8 cellular contexts compared by ENCODE assay signal in the genomic region with DNA sequence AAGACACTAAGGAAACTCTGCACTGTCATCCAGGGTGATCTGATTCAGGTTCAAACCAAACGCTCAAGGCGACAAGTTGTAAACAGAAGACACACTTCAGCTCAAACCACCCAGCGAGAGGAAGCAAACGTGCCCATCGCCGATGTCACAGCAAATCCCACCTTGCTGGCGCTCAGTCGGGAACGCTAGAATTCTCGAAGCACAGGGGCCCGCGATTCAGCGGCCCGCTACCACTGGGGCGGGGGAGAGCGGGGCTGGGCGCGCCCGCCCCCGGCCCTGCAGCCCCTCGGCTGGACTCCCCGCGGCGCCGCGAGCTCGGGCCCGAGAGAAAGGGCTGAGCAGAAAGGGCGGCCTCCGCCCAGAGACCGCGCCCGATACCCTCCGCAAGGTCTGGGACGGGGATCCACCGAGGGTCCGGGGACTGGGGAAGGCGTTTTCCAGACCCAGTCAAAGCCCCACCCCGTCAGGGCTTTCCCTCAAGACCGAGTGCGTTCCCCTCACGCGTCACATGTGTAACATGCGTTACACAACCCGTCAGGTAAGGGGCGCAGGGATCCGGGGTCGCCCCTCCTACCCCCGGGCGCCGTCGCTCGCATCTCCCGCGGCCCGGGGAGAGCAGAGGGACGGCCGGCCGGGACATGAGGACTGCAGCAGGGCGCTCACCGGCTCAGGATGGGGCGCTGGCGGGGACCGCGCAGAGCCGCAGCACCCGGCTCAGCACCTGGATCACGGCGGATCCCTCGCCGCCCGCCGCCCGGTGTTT. TPM values are rescaled to one million over a fixed set of nuclear protein-coding genes. Genes with fewer than 3 reads are reported as not detected.
DNase-seq lines count a peak whose midpoint lies in the region; ATAC-seq, FAIRE-seq and TF ChIP-seq lines count a peak whose summit lies in the region.

No MANE protein-coding gene starts in this region.

- no peak for FAIRE-seq in endothelial cell of umbilical vein (lab: Jason Lieb, UNC)

- H3K27me3 ChIP-seq in endothelial cell of umbilical vein (ENCODE audit: control insufficient read depth in 2 of 2, insufficient read depth in 2 of 2, low read length in 2 of 2) (peaks cover 11 to 16% of the 10 kb centered on the region in 2 experiments), muscle layer of duodenum (ENCODE audit: low read depth, low read length) (no peaks in the 10 kb centered on the region)

- dilution Hi-C loops in endothelial cell of umbilical vein (cut with MboI; ENCODE audit: extremely low pct_ligation_motif_present, low sequenced_read_pairs) = no loop called here

- TF ChIP-seq POLR2A in endothelial cell of umbilical vein (IDR thresholded peaks at IDR 0.05; ENCODE audit: low read depth, low read length) = no peak

- peaks cover 18% of the 10 kb centered on the region for H3K79me2 ChIP-seq in endothelial cell of umbilical vein (ENCODE audit: control insufficient read depth, insufficient read depth, low read length)

- TF ChIP-seq CTCF in endothelial cell of umbilical vein (IDR thresholded peaks at IDR 0.05; ENCODE audit: extremely low read depth in 1 of 2, insufficient read depth in 1 of 2, low read depth in 1 of 2, low read length in 2 of 2) = no peak

- peak overlapping the region; percentile 97 for H2AFZ ChIP-seq in endothelial cell of umbilical vein (ENCODE audit: low read depth, low read length)

- no TSS peak for BruUV-seq in endothelial cell of umbilical vein (replicated peaks; lab: Mats Ljungman, UMichigan)

- H3K27ac ChIP-seq in endothelial cell of umbilical vein (ENCODE audit: insufficient read depth, low read depth, low read length) (peak overlapping the region; percentile 35), muscle layer of duodenum (ENCODE audit: low read length) (peak overlapping the region; percentile 86)

- peak overlapping the region; percentile 79 for H3K9ac ChIP-seq in endothelial cell of umbilical vein (replicated peaks; ENCODE audit: extremely low read depth, insufficient read depth, low read length)

- no peaks in the 10 kb centered on the region for H3K9me3 ChIP-seq in endothelial cell of umbilical vein (replicated peaks; ENCODE audit: control insufficient read depth, insufficient read depth, low read length)
- H3K9me3 ChIP-seq in muscle layer of duodenum (ENCODE audit: control insufficient read depth in 1 of 2, low read length in 2 of 2) = no peaks in the 10 kb centered on the region

- ATAC-seq in GM18499 (IDR thresholded peaks at IDR 0.05; ENCODE audit: insufficient read depth, unreplicated experiment) (peak; percentile 37), HG02571 (IDR thresholded peaks at IDR 0.05; ENCODE audit: unreplicated experiment) (peak; percentile 44)

- H3K4me2 ChIP-seq in endothelial cell of umbilical vein (ENCODE audit: insufficient read depth, low read length) = peak overlapping the region; percentile 100

- H3K36me3 ChIP-seq in endothelial cell of umbilical vein (ENCODE audit: control insufficient read depth in 2 of 2, extremely low read depth in 1 of 2, insufficient read depth in 2 of 2, low read length in 2 of 2) (no peaks in the 10 kb centered on the region), muscle layer of duodenum (ENCODE audit: control insufficient read depth in 1 of 2, insufficient read depth in 2 of 2, low read length in 2 of 2) (no peaks in the 10 kb centered on the region)

- H3K4me1 ChIP-seq in endothelial cell of umbilical vein (ENCODE audit: control insufficient read depth, extremely low read depth, insufficient read depth, low read length) = peaks cover 15% of the 10 kb centered on the region
- H3K4me1 ChIP-seq in muscle layer of duodenum (ENCODE audit: control insufficient read depth in 1 of 2, insufficient read depth in 2 of 2, low read length in 2 of 2) = peaks cover 5 to 6% of the 10 kb centered on the region in 2 donors

- intact Hi-C loops in endothelial cell of umbilical vein (cut with micrococcal nuclease) = loop anchor here (1.0 to 10.0 kb wide), 5 partner anchors 199 to 1204 kb away; a partner anchor contains a TSS

- no peaks in the 10 kb centered on the region for H3K9me1 ChIP-seq in endothelial cell of umbilical vein (replicated peaks; ENCODE audit: control insufficient read depth, extremely low read depth, insufficient read depth, low read length)

- CTCF ChIA-PET in endothelial cell of umbilical vein (lab: Charles Lee) = interaction anchor here (0.8 to 1.4 kb wide), 4 partner anchors 43 to 132 kb away, joined by 3 to 11 read pairs (median 4); no protein-coding TSS in a partner anchor

- POLR2A ChIA-PET in endothelial cell of umbilical vein (lab: Charles Lee) = no interaction called here

- H3K4me3 ChIP-seq in endothelial cell of umbilical vein (replicated peaks in 1 of 3; ENCODE audit: insufficient read depth in 1 of 3, low read depth in 1 of 3, low read length in 3 of 3) = peak overlapping the region; percentile 93 to 98 (median 95)
- H3K4me3 ChIP-seq in muscle layer of duodenum (ENCODE audit: low read depth in 1 of 2, low read length in 2 of 2) = peak overlapping the region; percentile 81 to 93

- H4K20me1 ChIP-seq in endothelial cell of umbilical vein (replicated peaks; ENCODE audit: control insufficient read depth, extremely low read depth, insufficient read depth, low read length) = no peaks in the 10 kb centered on the region

- DNase-seq in NCI-H1105 treated with DMSO at 0.1 percent for 48 hours (lab: John Stamatoyannopoulos, UW) (peak; percentile 60), endothelial cell of umbilical vein (ENCODE audit: low read depth, low spot score) (no peak), middle frontal gyrus (ENCODE audit: extremely low spot score, low spot score) (no peak)
- peak; percentile 14 to 40 for DNase-seq in activated CD8-positive, alpha-beta memory T cell treated with anti-CD3 and anti-CD28 coated beads for 4 hours (ENCODE audit: low read depth in 2 of 2)
- peak; percentile 69 to 84 (median 80) for DNase-seq in stimulated activated naive CD4-positive, alpha-beta T cell (lab: John Stamatoyannopoulos, UW)

TF ChIP-seq in endothelial cell of umbilical vein, 7 proteins besides CTCF, POLR2A, EP300 and RAD21:
- peak; percentile 4 for TF ChIP-seq GATA2 (IDR thresholded peaks at IDR 0.05; ENCODE audit: insufficient read depth, insufficient read length, low read depth, low read length)
- TF ChIP-seq, protein P1, sequence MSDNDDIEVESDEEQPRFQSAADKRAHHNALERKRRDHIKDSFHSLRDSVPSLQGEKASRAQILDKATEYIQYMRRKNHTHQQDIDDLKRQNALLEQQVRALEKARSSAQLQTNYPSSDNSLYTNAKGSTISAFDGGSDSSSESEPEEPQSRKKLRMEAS (IDR thresholded peaks at IDR 0.05; ENCODE audit: insufficient read depth, insufficient read length) = no peak

RNA-seq across cellular contexts. Expression of a gene that starts 0.5 kb away (rescaled TPM):
- total RNA-seq in endothelial cell of umbilical vein = 18.4 and 19.1 TPM in 2 replicates
- 2.8 and 4.2 TPM in 2 replicates for polyA plus RNA-seq in endothelial cell of umbilical vein
- polyA plus RNA-seq in endothelial cell of umbilical vein (2011; cell fraction: cytosol; rRNA removed) = 5.7 and 6.1 TPM in 2 replicates
- 14.3 and 17.9 TPM in 2 replicates for polyA plus RNA-seq in endothelial cell of umbilical vein (2011; cell fraction: nucleus; rRNA removed)
- polyA plus RNA-seq in endothelial cell of umbilical vein (2012) = 12.3 and 12.8 TPM in 2 replicates
- polyA minus RNA-seq in endothelial cell of umbilical vein = 7.9 and 13.8 TPM in 2 replicates
- 9.2 TPM for polyA minus RNA-seq in endothelial cell of umbilical vein (2011; cell fraction: cytosol; rRNA and poly(A)+ RNA removed)
- 14.8 and 16.2 TPM in 2 replicates for polyA minus RNA-seq in endothelial cell of umbilical vein (2011; cell fraction: nucleus; rRNA and poly(A)+ RNA removed)

Comparison
In these comparisons a context has a peak if more than half of its experiments do, and no peak if none do; other contexts are left out.
1. DNase-seq: peak in NCI-H1105 treated with DMSO at 0.1 percent for 48 hours (single experiment), activated CD8-positive, alpha-beta memory T cell treated with anti-CD3 and anti-CD28 coated beads for 4 hours (2 of 2) and stimulated activated naive CD4-positive, alpha-beta T cell (6 of 6); none in endothelial cell of umbilical vein (single experiment) and middle frontal gyrus (single experiment).